ENCODE assay signal across 23 cellular contexts in the genomic region with DNA sequence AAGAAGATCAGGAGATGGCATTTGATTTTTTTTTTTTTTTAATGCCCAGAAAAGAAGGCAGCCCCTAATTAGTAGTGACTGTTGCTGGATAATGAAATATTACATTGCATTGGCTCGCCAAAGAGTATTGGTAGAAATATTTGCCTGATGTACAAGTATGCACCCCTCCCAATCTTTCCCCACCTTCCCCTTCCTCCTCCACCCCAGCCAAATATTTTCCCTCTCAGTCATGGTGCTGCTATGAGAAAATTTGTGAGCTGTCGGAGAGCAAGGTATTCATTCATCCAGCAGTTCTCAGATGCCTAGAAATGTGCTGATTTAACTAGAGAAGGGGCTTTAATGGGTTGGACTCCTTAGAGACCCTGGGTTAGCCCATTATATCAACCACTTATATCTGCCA. TPM values are rescaled to one million over a fixed set of nuclear protein-coding genes. Genes with fewer than 3 reads are reported as not detected.
A peak's percentile ranks its signal among the peaks of the same experiment; 100 is the strongest.
DNase-seq lines count a peak whose midpoint lies in the region; ATAC-seq, FAIRE-seq and TF ChIP-seq lines count a peak whose summit lies in the region.
"Had no signal": no experiment of that assay in that cellular context is flagged by ENCODE, and none has a peak within 500 bp of the region (broad histone marks: within the 10 kb centered on the region; RNA-seq: fewer than 3 reads in every experiment).

No MANE protein-coding gene starts in this region.

- ATAC-seq in HCT116 (no peak; the same call in 1 of the 2 replicates), WTC11 (no peak)
- ATAC-seq: activated CD8-positive, alpha-beta T cell treated with anti-CD3 and anti-CD28 coated beads, Interleukin-2, amount 10 ng/mL, durations not matched to agents 7 days and 5 days had no signal

- H3K4me3 ChIP-seq in ACC112 (ENCODE audit: low read depth, low read length) (no peak overlapping the region), HCT116 (replicated peaks in 1 of 2; ENCODE audit: low read depth in 1 of 2, low read length in 2 of 2) (no peak overlapping the region), astrocyte (ENCODE audit: insufficient read depth, low read depth, low read length) (no peak overlapping the region), Peyer's patch (no peak overlapping the region)
- H3K4me3 ChIP-seq: K562, right atrium auricular region, tibial nerve had no signal

- TF ChIP-seq RAD21 in HCT116 (IDR thresholded peaks at IDR 0.05; ENCODE audit: low read depth) = no peak

- H3K36me3 ChIP-seq in ACC112 (ENCODE audit: insufficient read depth, low read length) (peaks cover 14% of the 10 kb centered on the region; the same call in 1 of the 2 replicates), HCT116 (ENCODE audit: control insufficient read depth in 1 of 2, insufficient read depth in 2 of 2, low read length in 2 of 2) (peaks cover 0 to 2% of the 10 kb centered on the region in 2 experiments; a peak in 1 of 4 replicates), astrocyte (ENCODE audit: insufficient read depth, low read length) (peaks cover 8% of the 10 kb centered on the region), Peyer's patch (peaks cover 0 to 12% (median 0%) of the 10 kb centered on the region in 3 donors)

- intact Hi-C loops in HCT116 (cut with micrococcal nuclease) = no loop called here

- CTCF ChIA-PET in HCT116 (lab: Charles Lee) (no interaction called here), WTC11 (lab: Charles Lee) (no interaction called here)
- CTCF ChIA-PET in activated CD4-positive, alpha-beta memory T cell treated with anti-CD3 and anti-CD28 coated beads, Interleukin-2, amount 10 ng/mL, durations not matched to agents 7 days and 5 days (lab: Charles Lee) = no interaction called here

- H3K36me3 Mint-ChIP-seq in astrocyte (ENCODE audit: low read depth, unreplicated experiment) (peaks cover 22% of the 10 kb centered on the region), WTC11 (peaks cover 30% of the 10 kb centered on the region)
- peaks cover 45% of the 10 kb centered on the region for H3K36me3 Mint-ChIP-seq in activated CD4-positive, alpha-beta memory T cell treated with anti-CD3 and anti-CD28 coated beads, Interleukin-2, amount 10 ng/mL, durations not matched to agents 7 days and 5 days (ENCODE audit: low read depth)

- TF ChIP-seq CTCF in HCT116 (IDR thresholded peaks at IDR 0.05 in 2 of 3, conservative IDR thresholded peaks at IDR 0.05 in 1 of 3; ENCODE audit: borderline replicate concordance in 1 of 3, insufficient read depth in 1 of 3, low read depth in 2 of 3, low read length in 2 of 3) (no peak), astrocyte (IDR thresholded peaks at IDR 0.05; ENCODE audit: insufficient read depth, low read depth, low read length) (no peak), Peyer's patch (IDR thresholded peaks at IDR 0.05) (no peak), WTC11 (IDR thresholded peaks at IDR 0.05) (no peak)

- H4K20me1 ChIP-seq in HCT116 (ENCODE audit: insufficient read depth) (no peaks in the 10 kb centered on the region), astrocyte (ENCODE audit: insufficient read depth, low read length) (peaks cover 4% of the 10 kb centered on the region)

- FAIRE-seq in astrocyte (lab: Jason Lieb, UNC) = no peak
- FAIRE-seq: K562 had no signal

- H3K4me1 ChIP-seq in ACC112 (ENCODE audit: control insufficient read depth, insufficient read depth, low read length, unreplicated experiment) = peaks cover 27% of the 10 kb centered on the region
- H3K4me1 ChIP-seq in HCT116 (ENCODE audit: control insufficient read depth in 1 of 2, insufficient read depth in 2 of 2, low read length in 2 of 2) = peaks cover 6 to 21% of the 10 kb centered on the region in 2 experiments; a peak in 3 of 4 replicates
- peaks cover 22% of the 10 kb centered on the region for H3K4me1 ChIP-seq in astrocyte (ENCODE audit: insufficient read depth, low read length)
- peaks cover 0 to 20% (median 0%) of the 10 kb centered on the region in 4 donors for H3K4me1 ChIP-seq in Peyer's patch

- no TSS peak for BruUV-seq in HCT116 (replicated peaks; lab: Mats Ljungman, UMichigan)

- H2AFZ ChIP-seq in ACC112 (ENCODE audit: low read length, unreplicated experiment) (no peak overlapping the region), HCT116 (ENCODE audit: low read depth, low read length, poor library complexity, severe bottlenecking) (no peak overlapping the region), astrocyte (ENCODE audit: low read depth, low read length) (no peak overlapping the region)

- DNase-seq in HCT116 (ENCODE audit: low read depth, low spot score) = no peak
- DNase-seq in astrocyte (ENCODE audit: low read depth) = peak; percentile 69
- DNase-seq in hepatic stellate cell (ENCODE audit: low spot score) = peak; percentile 46
- no peak for DNase-seq in NCI-H345 (lab: John Stamatoyannopoulos, UW)
- no peak for DNase-seq in Peyer's patch
- DNase-seq in activated CD4-positive, alpha-beta memory T cell treated with anti-CD3 and anti-CD28 coated beads, Interleukin-2, amount 10 ng/mL, durations not matched to agents 7 days and 5 days = no peak
- DNase-seq in WTC11 (ENCODE audit: low spot score) = no peak
- DNase-seq: activated CD8-positive, alpha-beta T cell treated with anti-CD3 and anti-CD28 coated beads, Interleukin-2, amount 10 ng/mL, durations not matched to agents 7 days and 5 days; effector CD4-positive, alpha-beta T cell; H7; hypothalamus; midbrain; NCI-H187 treated with DMSO at 0.1 percent for 48 hours; NCI-H446 treated with DMSO at 0.1 percent for 48 hours; SHP77; WERI-Rb-1 had no signal

- H3K79me2 ChIP-seq in ACC112 (ENCODE audit: control insufficient read depth, insufficient read depth, low read length, unreplicated experiment) = no peaks in the 10 kb centered on the region
- no peaks in the 10 kb centered on the region for H3K79me2 ChIP-seq in HCT116 (ENCODE audit: insufficient read depth, low read length)
- H3K79me2 ChIP-seq in astrocyte (ENCODE audit: insufficient read depth, low read length) = no peaks in the 10 kb centered on the region

- POLR2A ChIA-PET in HCT116 (lab: Charles Lee) (no interaction called here), WTC11 (lab: Charles Lee) (no interaction called here)
- POLR2A ChIA-PET in activated CD4-positive, alpha-beta memory T cell treated with anti-CD3 and anti-CD28 coated beads, Interleukin-2, amount 10 ng/mL, durations not matched to agents 7 days and 5 days (lab: Charles Lee) = no interaction called here

- H3K4me2 ChIP-seq in HCT116 (ENCODE audit: low read length) = peak overlapping the region; percentile 34
- H3K4me2 ChIP-seq in astrocyte (ENCODE audit: low read length) = peak overlapping the region; percentile 31

- H3K27me3 Mint-ChIP-seq in astrocyte (ENCODE audit: low read depth, unreplicated experiment) (no peaks in the 10 kb centered on the region), WTC11 (ENCODE audit: low read depth) (no peaks in the 10 kb centered on the region)
- no peaks in the 10 kb centered on the region for H3K27me3 Mint-ChIP-seq in activated CD4-positive, alpha-beta memory T cell treated with anti-CD3 and anti-CD28 coated beads, Interleukin-2, amount 10 ng/mL, durations not matched to agents 7 days and 5 days
- H3K27me3 Mint-ChIP-seq: activated naive CD8-positive, alpha-beta T cell had no signal

- RAD21 ChIA-PET in HCT116 (lab: Charles Lee; ENCODE audit: low non-redundant PET in 1 of 2, low total read pairs in 2 of 2, uncharacterized antibody in 2 of 2, unreplicated experiment in 2 of 2) = no interaction called here

- TF ChIP-seq POLR2A in HCT116 (IDR thresholded peaks at IDR 0.05; ENCODE audit: borderline replicate concordance, extremely low read depth, insufficient read depth, insufficient read length) (no peak), Peyer's patch (IDR thresholded peaks at IDR 0.05) (no peak)

- H3K27me3 ChIP-seq in ACC112 (ENCODE audit: insufficient read depth, low read length) (no peaks in the 10 kb centered on the region), HCT116 (ENCODE audit: insufficient read depth, low read length) (no peaks in the 10 kb centered on the region), astrocyte (ENCODE audit: insufficient read depth, low read length) (no peaks in the 10 kb centered on the region), Peyer's patch (no peaks in the 10 kb centered on the region)
- H3K27me3 ChIP-seq: neutrophil, right atrium auricular region, tibial nerve had no signal

- no peak overlapping the region for H3K9ac ChIP-seq in HCT116 (ENCODE audit: low read length)
- no peak overlapping the region for H3K9ac ChIP-seq in astrocyte (ENCODE audit: low read length)

- H3K9me3 Mint-ChIP-seq in astrocyte (ENCODE audit: unreplicated experiment) = no peaks in the 10 kb centered on the region
- H3K9me3 Mint-ChIP-seq in activated CD4-positive, alpha-beta memory T cell treated with anti-CD3 and anti-CD28 coated beads, Interleukin-2, amount 10 ng/mL, durations not matched to agents 7 days and 5 days = no peaks in the 10 kb centered on the region
- no peaks in the 10 kb centered on the region for H3K9me3 Mint-ChIP-seq in WTC11
- H3K9me3 Mint-ChIP-seq: activated T-helper 1 cell treated with anti-CD3 and anti-CD28 coated beads, Interleukin-12 subunit alpha, Interleukin-12 subunit beta, Interleukin-2, Interleukin-4 antibody, amounts not matched to agents 30 ng/mL and 10 ng/mL and 1 ng/mL, durations not matched to agents 14 hours and 24 hours and 36 hours had no signal

- peak overlapping the region; percentile 2 for H3K27ac Mint-ChIP-seq in astrocyte (ENCODE audit: unreplicated experiment)
- H3K27ac Mint-ChIP-seq in activated CD4-positive, alpha-beta memory T cell treated with anti-CD3 and anti-CD28 coated beads, Interleukin-2, amount 10 ng/mL, durations not matched to agents 7 days and 5 days = no peak overlapping the region
- H3K27ac Mint-ChIP-seq in WTC11 = no peak overlapping the region
- H3K27ac Mint-ChIP-seq: activated CD8-positive, alpha-beta T cell treated with anti-CD3 and anti-CD28 coated beads, Interleukin-2, amount 10 ng/mL, durations not matched to agents 7 days and 5 days; activated naive CD8-positive, alpha-beta T cell had no signal

- H3K4me3 Mint-ChIP-seq in astrocyte (ENCODE audit: unreplicated experiment) = no peak overlapping the region
- H3K4me3 Mint-ChIP-seq in activated CD4-positive, alpha-beta memory T cell treated with anti-CD3 and anti-CD28 coated beads, Interleukin-2, amount 10 ng/mL, durations not matched to agents 7 days and 5 days = no peak overlapping the region
- no peak overlapping the region for H3K4me3 Mint-ChIP-seq in WTC11
- H3K4me3 Mint-ChIP-seq: activated CD8-positive, alpha-beta T cell treated with anti-CD3 and anti-CD28 coated beads, Interleukin-2, amount 10 ng/mL, durations not matched to agents 7 days and 5 days; activated naive CD8-positive, alpha-beta T cell; activated T-helper 1 cell treated with anti-CD3 and anti-CD28 coated beads, Interleukin-12 subunit alpha, Interleukin-12 subunit beta, Interleukin-2, Interleukin-4 antibody, amounts not matched to agents 30 ng/mL and 10 ng/mL and 1 ng/mL, durations not matched to agents 14 hours and 24 hours and 36 hours had no signal

- no peaks in the 10 kb centered on the region for H3K9me2 ChIP-seq in HCT116 (ENCODE audit: insufficient read depth)

- H3K4me1 Mint-ChIP-seq in astrocyte (ENCODE audit: low read depth, unreplicated experiment) = peaks cover 23% of the 10 kb centered on the region
- H3K4me1 Mint-ChIP-seq in activated CD4-positive, alpha-beta memory T cell treated with anti-CD3 and anti-CD28 coated beads, Interleukin-2, amount 10 ng/mL, durations not matched to agents 7 days and 5 days = peaks cover 2% of the 10 kb centered on the region
- H3K4me1 Mint-ChIP-seq in WTC11 = no peaks in the 10 kb centered on the region; the same call in 1 of the 2 replicates

- H3K27ac ChIP-seq in ACC112 (ENCODE audit: low read depth, low read length) (peak overlapping the region; percentile 50), HCT116 (ENCODE audit: low read depth, low read length) (no peak overlapping the region), astrocyte (ENCODE audit: low read depth, low read length) (no peak overlapping the region), Peyer's patch (no peak overlapping the region)
- H3K27ac ChIP-seq: neutrophil, right atrium auricular region, WERI-Rb-1 had no signal

- H3K9me3 ChIP-seq in HCT116 (ENCODE audit: control insufficient read depth in 1 of 2, insufficient read depth in 1 of 2, low read depth in 1 of 2, low read length in 2 of 2) (no peaks in the 10 kb centered on the region), astrocyte (ENCODE audit: insufficient read depth, low read depth, low read length) (no peaks in the 10 kb centered on the region), Peyer's patch (no peaks in the 10 kb centered on the region)
- H3K9me3 ChIP-seq: neutrophil, right atrium auricular region, tibial nerve had no signal

RNA-seq across cellular contexts. Expression of gene IKBKE, which starts 50.5 kb away (rescaled TPM):
- total RNA-seq in HCT116 (2021; ENCODE audit: unreplicated experiment) = 5.1 TPM
- polyA plus RNA-seq in HCT116 (2012) = 3.5 TPM in 2 replicates
- total RNA-seq in astrocyte = 15.5 and 17.0 TPM in 2 replicates
- 10 to 100 TPM in 3 of 4 donors, 1 to 10 TPM in 1; 5.6 to 31.4 (median 17.5) TPM for total RNA-seq in Peyer's patch
- total RNA-seq in activated CD4-positive, alpha-beta memory T cell treated with anti-CD3 and anti-CD28 coated beads, Interleukin-2, amount 10 ng/mL, durations not matched to agents 7 days and 5 days = 10 to 100 TPM; 61.8 to 63.6 TPM
- total RNA-seq in WTC11 (2021) = 7.8 to 8.1 TPM (median 8.0 TPM) in 3 replicates

Comparison
In these comparisons a context has a peak if more than half of its experiments do, and no peak if none do; other contexts are left out.
1. DNase-seq: peak in astrocyte (single experiment) and hepatic stellate cell (single experiment); none in HCT116 (single experiment), NCI-H345 (single experiment), Peyer's patch (0 of 3), activated CD4-positive, alpha-beta memory T cell treated with anti-CD3 and anti-CD28 coated beads, Interleukin-2, amount 10 ng/mL, durations not matched to agents 7 days and 5 days (single experiment) and WTC11 (single experiment).